ENCODE assay signal across 24 cellular contexts in genomic region chr14:96670391-96670790, GRCh38.
"Had no signal": no experiment of that assay in that cellular context is flagged by ENCODE, and none has a peak within 500 bp of the region (broad histone marks: within the 10 kb centered on the region; RNA-seq: fewer than 3 reads in every experiment).

No MANE protein-coding gene starts in this region.

- DNase-seq: colonic mucosa; cortex of kidney; dermis blood vessel endothelial cell; dorsolateral prefrontal cortex; effector CD4-positive, alpha-beta T cell; effector CD8-positive, alpha-beta T cell; effector memory CD4-positive, alpha-beta T cell; effector memory CD8-positive, alpha-beta T cell; endodermal cell; erythroblast; esophagus squamous epithelium; foreskin fibroblast; foreskin keratinocyte; foreskin melanocyte; gastrocnemius medialis; glutamatergic neuron; head of caudate nucleus; heart left ventricle; heart right ventricle had no signal

- ATAC-seq: effector memory CD8-positive, alpha-beta T cell; esophagus mucosa; foreskin keratinocyte; gastrocnemius medialis; gastroesophageal sphincter; heart left ventricle; heart right ventricle had no signal

- H3K36me3 ChIP-seq: colonic mucosa, esophagus squamous epithelium, gastrocnemius medialis, gastroesophageal sphincter, heart left ventricle, heart right ventricle had no signal

- H3K4me3 Mint-ChIP-seq: dendritic cell treated with granulocyte-macrophage colony-stimulating factor and Interleukin-4, amounts not matched to agents 40 ng/mL and 50 ng/mL, for 4 days; effector memory CD8-positive, alpha-beta T cell; endodermal cell had no signal

- H3K4me3 ChIP-seq: colonic mucosa, coronary artery, dorsolateral prefrontal cortex, esophagus squamous epithelium, gastrocnemius medialis, gastroesophageal sphincter, heart left ventricle, heart right ventricle had no signal

- H3K4me1 ChIP-seq: colonic mucosa, esophagus squamous epithelium, foreskin keratinocyte, gastrocnemius medialis, gastroesophageal sphincter, heart left ventricle, heart right ventricle had no signal

- H3K27ac ChIP-seq: colonic mucosa, coronary artery, dorsolateral prefrontal cortex, epithelial cell of prostate, esophagus squamous epithelium, foreskin keratinocyte, gastrocnemius medialis, gastroesophageal sphincter, heart left ventricle, heart right ventricle had no signal

- H3K9me3 Mint-ChIP-seq: dendritic cell treated with granulocyte-macrophage colony-stimulating factor and Interleukin-4, amounts not matched to agents 40 ng/mL and 50 ng/mL, for 4 days; effector memory CD8-positive, alpha-beta T cell; endodermal cell had no signal

- H3K9me3 ChIP-seq: colonic mucosa, esophagus squamous epithelium, gastrocnemius medialis, heart left ventricle, heart right ventricle had no signal

- H3K27ac Mint-ChIP-seq: dendritic cell treated with granulocyte-macrophage colony-stimulating factor and Interleukin-4, amounts not matched to agents 40 ng/mL and 50 ng/mL, for 4 days; effector memory CD8-positive, alpha-beta T cell; endodermal cell had no signal

- H3K27me3 ChIP-seq: colonic mucosa, esophagus squamous epithelium, gastrocnemius medialis had no signal
